Comparison of ENCODE assay signal across 11 cellular contexts in genomic region chr17:39485555-39485954, GRCh38. TPM values are rescaled to one million over a fixed set of nuclear protein-coding genes. Genes with fewer than 3 reads are reported as not detected.
DNase-seq lines count a peak whose midpoint lies in the region; ATAC-seq and TF ChIP-seq lines count a peak whose summit lies in the region.
"Had no signal": no experiment of that assay in that cellular context is flagged by ENCODE, and none has a peak within 500 bp of the region (broad histone marks: within the 10 kb centered on the region; RNA-seq: fewer than 3 reads in every experiment).

No MANE protein-coding gene starts in this region.

- intact Hi-C loops in IMR-90 (cut with micrococcal nuclease) = loop anchor here (2.0 to 5.0 kb wide), 3 partner anchors 23 to 213 kb away; no protein-coding TSS in a partner anchor

- TF ChIP-seq CTCF in IMR-90 (conservative IDR thresholded peaks at IDR 0.05; ENCODE audit: low read depth, low read length) (no peak), astrocyte of the spinal cord (IDR thresholded peaks at IDR 0.05; ENCODE audit: low read depth, low read length) (no peak)

- no peak overlapping the region for H3K18ac ChIP-seq in IMR-90 (ENCODE audit: low read depth, low read length)

- H2AFZ ChIP-seq in IMR-90 (replicated peaks; ENCODE audit: low read length, poor library complexity) = no peak overlapping the region

- ATAC-seq in IMR-90 (ENCODE audit: low read depth) (peak; percentile 89), GM18870 (IDR thresholded peaks at IDR 0.05; ENCODE audit: unreplicated experiment) (no peak)
- no peak for ATAC-seq in stimulated activated memory B cell treated with anti-CD40 and anti-IgM and Interleukin-4, amounts not matched to agents 10 μg/mL and 1 μg/mL and 100 μg/mL, for 72 hours

- WGBS in IMR-90 (ENCODE audit: extremely low coverage in 2 of 2, insufficient read length in 1 of 2), 2 experiments = no CpG with 5 or more reads among the region's 5 CpGs

- peaks cover 5% of the 10 kb centered on the region for H3K4me1 Mint-ChIP-seq in stimulated activated memory B cell treated with anti-CD40 and anti-IgM and Interleukin-4, amounts not matched to agents 10 μg/mL and 1 μg/mL and 100 μg/mL, for 72 hours

- H3K9me1 ChIP-seq in IMR-90 (ENCODE audit: insufficient read depth, low read length) = peaks cover 9% of the 10 kb centered on the region; the same call in 1 of the 2 replicates

- H4K20me1 ChIP-seq in IMR-90 (ENCODE audit: insufficient read depth, low read length) = peaks cover 24% of the 10 kb centered on the region

- in situ Hi-C loops in IMR-90 (cut with MboI; ENCODE audit: low sequenced_read_pairs) = no loop called here
- in situ Hi-C loops in astrocyte of the spinal cord (cut with HindIII; ENCODE audit: low sequenced_read_pairs) = no loop called here

- H3K27ac Mint-ChIP-seq in stimulated activated memory B cell treated with anti-CD40 and anti-IgM and Interleukin-4, amounts not matched to agents 10 μg/mL and 1 μg/mL and 100 μg/mL, for 72 hours = no peak overlapping the region

- H3K36me3 ChIP-seq in IMR-90 (ENCODE audit: control insufficient read depth, insufficient read depth, low read length) = peaks cover 11% of the 10 kb centered on the region

- H3K36me3 Mint-ChIP-seq in stimulated activated memory B cell treated with anti-CD40 and anti-IgM and Interleukin-4, amounts not matched to agents 10 μg/mL and 1 μg/mL and 100 μg/mL, for 72 hours = peaks cover 16% of the 10 kb centered on the region

- peaks cover 19 to 65% of the 10 kb centered on the region in 2 experiments for H3K79me1 ChIP-seq in IMR-90 (ENCODE audit: low read depth in 1 of 2, low read length in 2 of 2)

- no peak overlapping the region for H3K23ac ChIP-seq in IMR-90 (ENCODE audit: low read depth, low read length)

- H3K9ac ChIP-seq in IMR-90 (ENCODE audit: low read depth, low read length) = no peak overlapping the region

- no peak overlapping the region; a peak in 1 of 4 replicates for H4K8ac ChIP-seq in IMR-90 (ENCODE audit: low read depth in 2 of 2, low read length in 2 of 2)

- no peak overlapping the region for H2AK9ac ChIP-seq in IMR-90 (replicated peaks; ENCODE audit: low read depth, low read length, poor library complexity)

- H2BK120ac ChIP-seq in IMR-90 (ENCODE audit: low read depth, low read length) = no peak overlapping the region

- H3K27me3 Mint-ChIP-seq in stimulated activated memory B cell treated with anti-CD40 and anti-IgM and Interleukin-4, amounts not matched to agents 10 μg/mL and 1 μg/mL and 100 μg/mL, for 72 hours = no peaks in the 10 kb centered on the region

- no peak overlapping the region for H3K4ac ChIP-seq in IMR-90 (ENCODE audit: low read depth, low read length)

- no peak overlapping the region for H3K4me3 ChIP-seq in IMR-90 (ENCODE audit: insufficient read depth, low read depth, low read length)
- no peak overlapping the region for H3K4me3 ChIP-seq in astrocyte of the spinal cord (ENCODE audit: low read depth, low read length)

- no peak overlapping the region for H4K91ac ChIP-seq in IMR-90 (ENCODE audit: insufficient read depth, low read depth, low read length)

- H3K4me2 ChIP-seq in IMR-90 (ENCODE audit: low read depth, low read length) = no peak overlapping the region

- H4K5ac ChIP-seq in IMR-90 (ENCODE audit: low read depth, low read length) = no peak overlapping the region

- POLR2A ChIA-PET in IMR-90 (lab: Charles Lee; ENCODE audit: unreplicated experiment) = interaction anchor here (0.5 to 1.0 kb wide), 2 partner anchors 8 to 24 kb away, joined by 3 to 5 read pairs; partner anchors contain the start of gene CDK12

- dilution Hi-C loops in IMR-90 (cut with HindIII; ENCODE audit: low sequenced_read_pairs, unreplicated experiment) = no loop called here

- DNase-seq in AG08396 (ENCODE audit: low spot score) = peak; percentile 63
- peak; percentile 98 for DNase-seq in IMR-90
- peak; percentile 78 for DNase-seq in astrocyte of the spinal cord (ENCODE audit: low read depth, low spot score)
- DNase-seq in kidney glomerular epithelial cell (lab: John Stamatoyannopoulos, UW) = peak; percentile 50
- no peak for DNase-seq in NCI-H187 treated with DMSO at 0.1 percent for 48 hours (lab: John Stamatoyannopoulos, UW)
- no peak for DNase-seq in NCI-H526 (lab: John Stamatoyannopoulos, UW)
- DNase-seq: activated gamma-delta T cell, NCI-H1092 had no signal

- H3K9me3 Mint-ChIP-seq in stimulated activated memory B cell treated with anti-CD40 and anti-IgM and Interleukin-4, amounts not matched to agents 10 μg/mL and 1 μg/mL and 100 μg/mL, for 72 hours = no peaks in the 10 kb centered on the region

- peak overlapping the region; percentile 59 for H2BK5ac ChIP-seq in IMR-90 (ENCODE audit: low read depth, low read length, poor library complexity, severe bottlenecking)

- H3K9me3 ChIP-seq in IMR-90 (ENCODE audit: control insufficient read depth, insufficient read depth, low read length) = no peaks in the 10 kb centered on the region

- TF ChIP-seq RAD21 in IMR-90 (IDR thresholded peaks at IDR 0.05; ENCODE audit: low read length) = no peak

- CTCF ChIA-PET in IMR-90 (lab: Yijun Ruan, JAX) = interaction anchor here (0.5 to 0.6 kb wide), 3 partner anchors 30 to 88 kb away, joined by 3 to 7 read pairs (median 5); no protein-coding TSS in a partner anchor

- H3K4me3 Mint-ChIP-seq in stimulated activated memory B cell treated with anti-CD40 and anti-IgM and Interleukin-4, amounts not matched to agents 10 μg/mL and 1 μg/mL and 100 μg/mL, for 72 hours = no peak overlapping the region

- H3K4me1 ChIP-seq in IMR-90 (ENCODE audit: control insufficient read depth, insufficient read depth, low read length) = no peaks in the 10 kb centered on the region; the same call in 1 of the 2 replicates

- TF ChIP-seq POLR2A in IMR-90 (IDR thresholded peaks at IDR 0.05; ENCODE audit: low read depth, low read length) = no peak

- H3K14ac ChIP-seq in IMR-90 (replicated peaks; ENCODE audit: low read depth, low read length) = no peak overlapping the region

- no peak overlapping the region for H2BK15ac ChIP-seq in IMR-90 (ENCODE audit: low read depth, low read length)

- H3K56ac ChIP-seq in IMR-90 (ENCODE audit: extremely low read depth, insufficient read depth, low read length) = no peak overlapping the region

- no peak overlapping the region for H2BK20ac ChIP-seq in IMR-90 (ENCODE audit: low read depth, low read length)

- H3K27ac ChIP-seq in IMR-90 (ENCODE audit: insufficient read depth, low read length) = peak overlapping the region; percentile 38; the same call in 1 of the 2 replicates
- H3K27ac ChIP-seq: VCaP had no signal

- peak overlapping the region; percentile 49; the same call in 1 of the 2 replicates for H2AK5ac ChIP-seq in IMR-90 (ENCODE audit: low read depth, low read length)

- no TSS peak for BruUV-seq in IMR-90 (replicated peaks; lab: Mats Ljungman, UMichigan)

- H3K27me3 ChIP-seq in IMR-90 (ENCODE audit: control insufficient read depth, insufficient read depth, low read length) = no peaks in the 10 kb centered on the region

TF ChIP-seq in IMR-90, 13 proteins besides CTCF, POLR2A, EP300 and RAD21:
- peak; percentile 78 for TF ChIP-seq MAFK (IDR thresholded peaks at IDR 0.05; ENCODE audit: low read depth, low read length)
- peak; percentile 95 for TF ChIP-seq RCOR1 (IDR thresholded peaks at IDR 0.05; ENCODE audit: insufficient replicate concordance, low read length)
- TF ChIP-seq RFX5 (IDR thresholded peaks at IDR 0.05; ENCODE audit: low read depth, low read length) = no peak
- peak; percentile 45 for TF ChIP-seq BHLHE40 (IDR thresholded peaks at IDR 0.05; ENCODE audit: low read depth, low read length)
- no peak for TF ChIP-seq MAZ (IDR thresholded peaks at IDR 0.05; ENCODE audit: borderline replicate concordance, low read depth, low read length)
- TF ChIP-seq USF2 (IDR thresholded peaks at IDR 0.05; ENCODE audit: low read depth, low read length) = no peak
- TF ChIP-seq ELK1 (IDR thresholded peaks at IDR 0.05; ENCODE audit: borderline replicate concordance, low read depth, low read length) = no peak
- peak; percentile 50; the same call in 1 of the 2 replicates for TF ChIP-seq FOS (IDR thresholded peaks at IDR 0.05; ENCODE audit: low read depth, low read length)
- TF ChIP-seq CEBPB (IDR thresholded peaks at IDR 0.05; ENCODE audit: low read depth, low read length) = peak; percentile 98
- peak; percentile 96 for TF ChIP-seq NFE2L2 (IDR thresholded peaks at IDR 0.05; ENCODE audit: low read depth, low read length)
- no peak for TF ChIP-seq MXI1 (IDR thresholded peaks at IDR 0.05; ENCODE audit: borderline replicate concordance, low read depth, low read length)
- no peak for TF ChIP-seq CHD1 (IDR thresholded peaks at IDR 0.05; ENCODE audit: low read depth, low read length)
- no peak for TF ChIP-seq SMC3 (IDR thresholded peaks at IDR 0.05; ENCODE audit: low read depth, low read length)

RNA-seq across cellular contexts. Expression of gene CDK12, which starts 24.3 kb away (rescaled TPM):
- total RNA-seq in IMR-90 (2012; rRNA removed) = 27.1 and 31.1 TPM in 2 replicates
- polyA plus RNA-seq in IMR-90 (2012; rRNA removed) = 14.8 and 16.1 TPM in 2 replicates
- polyA plus RNA-seq in IMR-90 (2012; cell fraction: cytosol; rRNA removed) = 3.9 and 4.3 TPM in 2 replicates
- polyA plus RNA-seq in IMR-90 (2012; cell fraction: nucleus; rRNA removed; ENCODE audit: low replicate concordance) = 14.9 and 39.1 TPM in 2 replicates

RNA-seq across cellular contexts. Expression of gene MED1, which starts 34.5 kb away (rescaled TPM):
- total RNA-seq in IMR-90 (2012; rRNA removed) = 21.9 and 24.2 TPM in 2 replicates
- 16.4 and 16.9 TPM in 2 replicates for polyA plus RNA-seq in IMR-90 (2012; rRNA removed)
- polyA plus RNA-seq in IMR-90 (2012; cell fraction: cytosol; rRNA removed) = 2.8 and 4.3 TPM in 2 replicates
- polyA plus RNA-seq in IMR-90 (2012; cell fraction: nucleus; rRNA removed; ENCODE audit: low replicate concordance) = 3.9 and 20.2 TPM in 2 replicates

Comparison
In these comparisons a context has a peak if more than half of its experiments do, and no peak if none do; other contexts are left out.
1. DNase-seq: peak in AG08396 (single experiment), IMR-90 (single experiment), astrocyte of the spinal cord (single experiment) and kidney glomerular epithelial cell (single experiment); none in NCI-H187 treated with DMSO at 0.1 percent for 48 hours (single experiment) and NCI-H526 (0 of 2).